22 cellular contexts compared by ENCODE assay signal in the genomic region with DNA sequence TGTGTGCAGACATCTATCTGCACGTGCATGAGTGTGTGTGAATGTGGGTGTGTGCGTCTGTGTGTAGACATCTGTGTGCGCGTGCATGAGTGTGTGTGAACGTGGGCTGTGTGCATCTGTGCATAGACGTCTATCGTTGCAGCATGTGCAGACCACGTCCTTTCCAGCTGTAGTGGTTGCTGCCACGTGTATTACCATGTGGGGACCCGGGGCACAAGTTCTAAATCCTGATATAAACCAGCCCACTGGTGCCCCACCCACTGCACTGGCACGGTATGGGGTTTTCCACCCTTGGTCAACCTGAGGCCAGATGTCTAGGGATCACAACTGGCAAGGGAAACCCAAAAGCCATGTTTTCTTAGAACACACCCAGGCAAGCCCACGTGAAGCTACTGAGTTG.
"Had no signal": no experiment of that assay in that cellular context is flagged by ENCODE, and none has a peak within 500 bp of the region (broad histone marks: within the 10 kb centered on the region; RNA-seq: fewer than 3 reads in every experiment).

No MANE protein-coding gene starts in this region.

- DNase-seq: cortex of kidney; dorsolateral prefrontal cortex; effector CD8-positive, alpha-beta T cell; foreskin fibroblast; immature natural killer cell; naive thymus-derived CD4-positive, alpha-beta T cell; nephron progenitor cell; psoas muscle; retina; spleen; stimulated activated CD4-positive, alpha-beta T cell treated with anti-CD3 and anti-CD28 coated beads, Interleukin-15, amount 100 ng/mL, for 24 hours; stimulated activated CD4-positive, alpha-beta T cell treated with anti-CD3 and anti-CD28 coated beads, Interleukin-2, amount 100 ng/mL, for 24 hours; stimulated activated CD4-positive, alpha-beta T cell treated with anti-CD3 and anti-CD28 coated beads, Interleukin-4, amount 100 ng/mL, for 4 hours; stimulated activated naive CD4-positive, alpha-beta T cell; tibial artery; upper lobe of left lung had no signal

- H3K36me3 Mint-ChIP-seq: immature natural killer cell; naive thymus-derived CD4-positive, alpha-beta T cell had no signal

- H3K4me3 ChIP-seq: dorsolateral prefrontal cortex, gastroesophageal sphincter, psoas muscle, spleen, suprapubic skin, tibial artery, upper lobe of left lung, vagina had no signal

- H3K4me1 Mint-ChIP-seq: immature natural killer cell had no signal

- H3K4me1 ChIP-seq: gastroesophageal sphincter, psoas muscle, suprapubic skin, tibial artery, vagina had no signal

- H3K36me3 ChIP-seq: gastroesophageal sphincter, neutrophil, spleen, suprapubic skin, tibial artery, vagina had no signal

- H3K27ac ChIP-seq: dorsolateral prefrontal cortex, gastroesophageal sphincter, neutrophil, psoas muscle, spleen, suprapubic skin, tibial artery, upper lobe of left lung, vagina had no signal

- H3K9me3 ChIP-seq: gastroesophageal sphincter, neutrophil, psoas muscle, spleen, suprapubic skin, tibial artery, upper lobe of left lung, vagina had no signal

- ATAC-seq: esophagus mucosa; gastroesophageal sphincter; naive thymus-derived CD4-positive, alpha-beta T cell; psoas muscle; sciatic nerve had no signal

- H3K27ac Mint-ChIP-seq: immature natural killer cell, nephron progenitor cell had no signal

- H3K27me3 ChIP-seq: gastroesophageal sphincter, neutrophil, spleen, suprapubic skin, tibial artery, upper lobe of left lung, vagina had no signal

- H3K9me3 Mint-ChIP-seq: naive thymus-derived CD4-positive, alpha-beta T cell; nephron progenitor cell had no signal

- H3K4me3 Mint-ChIP-seq: immature natural killer cell had no signal
